In the genomic region with DNA sequence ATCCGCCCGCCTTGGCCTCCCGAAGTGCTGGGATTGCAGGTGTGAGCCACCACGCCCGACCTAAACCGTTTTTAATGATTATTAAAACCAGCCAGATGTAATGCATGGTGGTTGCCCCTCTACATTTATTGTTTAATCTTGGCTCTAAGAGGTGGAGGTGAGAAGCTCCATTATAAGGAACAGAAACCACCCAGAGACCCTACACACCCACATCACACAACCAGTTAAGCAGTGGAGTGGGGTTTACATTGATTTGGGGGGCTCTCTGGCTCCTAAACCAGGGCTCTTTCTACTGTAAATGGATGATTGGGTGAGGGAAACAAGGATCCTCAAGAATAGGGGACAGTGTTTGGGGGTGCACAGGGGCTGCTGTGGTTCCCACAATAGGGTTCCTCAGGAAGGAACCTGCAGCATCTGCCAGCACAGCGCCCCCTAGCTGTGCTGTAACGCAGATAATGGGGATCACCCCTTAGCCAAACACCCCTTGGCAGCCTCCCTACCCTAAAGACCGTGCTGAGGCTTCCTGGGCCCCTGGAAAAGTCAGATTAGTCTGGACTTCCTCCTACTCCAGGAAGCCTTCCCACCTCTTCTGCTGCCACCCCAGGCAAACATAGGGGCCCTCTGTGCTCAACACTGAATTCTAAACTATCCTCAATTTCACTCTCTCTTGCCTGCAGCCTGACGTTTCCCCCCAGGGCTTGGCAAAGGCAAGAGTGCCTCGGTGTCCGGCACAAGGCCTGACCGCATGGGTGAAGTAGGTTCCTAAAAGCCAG, we compare ENCODE assay signal across 8 cellular contexts. TPM values are rescaled to one million over a fixed set of nuclear protein-coding genes. Genes with fewer than 3 reads are reported as not detected.
DNase-seq lines count a peak whose midpoint lies in the region; ATAC-seq and TF ChIP-seq lines count a peak whose summit lies in the region.

No MANE protein-coding gene starts in this region.

- H3K4me1 Mint-ChIP-seq in activated T-cell treated with anti-CD3 and anti-CD28 coated beads, Interleukin-2, amount 50 U/mL, for 24 hours (ENCODE audit: low read depth), result peaks cover 11% of the 10 kb centered on the region
- peaks cover 29% of the 10 kb centered on the region for H3K4me1 Mint-ChIP-seq in progenitor cell of endocrine pancreas (ENCODE audit: low read depth)

- H3K27ac Mint-ChIP-seq in activated T-cell treated with anti-CD3 and anti-CD28 coated beads, Interleukin-2, amount 50 U/mL, for 24 hours, result no peak overlapping the region
- H3K27ac Mint-ChIP-seq in progenitor cell of endocrine pancreas, result peak overlapping the region; percentile 37

- peaks cover 2% of the 10 kb centered on the region for H3K36me3 Mint-ChIP-seq in activated T-cell treated with anti-CD3 and anti-CD28 coated beads, Interleukin-2, amount 50 U/mL, for 24 hours (ENCODE audit: low read depth)
- peaks cover 14% of the 10 kb centered on the region for H3K36me3 Mint-ChIP-seq in progenitor cell of endocrine pancreas (ENCODE audit: insufficient read depth)

- H3K9me3 Mint-ChIP-seq in activated T-cell treated with anti-CD3 and anti-CD28 coated beads, Interleukin-2, amount 50 U/mL, for 24 hours, result no peaks in the 10 kb centered on the region
- H3K9me3 Mint-ChIP-seq in progenitor cell of endocrine pancreas (ENCODE audit: low read depth), result no peaks in the 10 kb centered on the region

- peak overlapping the region; percentile 29 for H3K4me3 Mint-ChIP-seq in activated T-cell treated with anti-CD3 and anti-CD28 coated beads, Interleukin-2, amount 50 U/mL, for 24 hours
- peak overlapping the region; percentile 67 for H3K4me3 Mint-ChIP-seq in progenitor cell of endocrine pancreas (ENCODE audit: low read depth)

- DNase-seq in EH (ENCODE audit: low read depth) (peak; percentile 44), NCI-H1105 treated with DMSO at 0.1 percent for 48 hours (lab: John Stamatoyannopoulos, UW) (peak; percentile 11), fibroblast of pulmonary artery (ENCODE audit: low read depth) (peak; percentile 50), progenitor cell of endocrine pancreas (ENCODE audit: low spot score, unreplicated experiment) (no peak), NCI-H187 (lab: John Stamatoyannopoulos, UW) (no peak)
- peak; percentile 66 for DNase-seq in activated T-cell treated with anti-CD3 and anti-CD28 coated beads, Interleukin-2, amount 50 U/mL, for 24 hours

- H3K4me3 ChIP-seq in fibroblast of pulmonary artery (replicated peaks; ENCODE audit: low read depth, low read length), result no peak overlapping the region

- H3K27me3 Mint-ChIP-seq in activated T-cell treated with anti-CD3 and anti-CD28 coated beads, Interleukin-2, amount 50 U/mL, for 24 hours, result peaks cover 23% of the 10 kb centered on the region
- no peaks in the 10 kb centered on the region for H3K27me3 Mint-ChIP-seq in progenitor cell of endocrine pancreas

- TF ChIP-seq CTCF in fibroblast of pulmonary artery (IDR thresholded peaks at IDR 0.05; ENCODE audit: low read length, missing control alignments) (peak; percentile 74), progenitor cell of endocrine pancreas (IDR thresholded peaks at IDR 0.05; ENCODE audit: unreplicated experiment) (peak; percentile 71)

- ATAC-seq in esophagus mucosa (no peak), HG03521 (IDR thresholded peaks at IDR 0.05; ENCODE audit: unreplicated experiment) (no peak)

RNA-seq across cellular contexts. Expression of a gene that starts 2.4 kb away (rescaled TPM):
- total RNA-seq in progenitor cell of endocrine pancreas (98.2 and 101 TPM in 2 replicates), esophagus mucosa (78.0 TPM)

RNA-seq across cellular contexts. Expression of a gene that starts 2.6 kb away (rescaled TPM):
- total RNA-seq in progenitor cell of endocrine pancreas (41.9 and 44.5 TPM in 2 replicates), esophagus mucosa (83.2 TPM)

RNA-seq across cellular contexts. Expression of a gene that starts 29.6 kb away (rescaled TPM):
- total RNA-seq in progenitor cell of endocrine pancreas (37.3 and 38.8 TPM in 2 replicates), esophagus mucosa (3.9 TPM)

Comparison
In these comparisons a context has a peak if more than half of its experiments do, and no peak if none do; other contexts are left out.
1. DNase-seq: peak in EH (single experiment), NCI-H1105 treated with DMSO at 0.1 percent for 48 hours (single experiment), activated T-cell treated with anti-CD3 and anti-CD28 coated beads, Interleukin-2, amount 50 U/mL, for 24 hours (single experiment) and fibroblast of pulmonary artery (single experiment); none in progenitor cell of endocrine pancreas (single experiment) and NCI-H187 (0 of 2).